8 cellular contexts compared by ENCODE assay signal in genomic region chr15:65980824-65981456, GRCh38.
DNase-seq lines count a peak whose midpoint lies in the region; ATAC-seq, FAIRE-seq and TF ChIP-seq lines count a peak whose summit lies in the region.

No MANE protein-coding gene starts in this region.

- no peaks in the 10 kb centered on the region for H3K79me2 ChIP-seq in parathyroid adenoma

- CTCF ChIA-PET in activated CD4-positive, alpha-beta T cell treated with anti-CD3 and anti-CD28 coated beads, Interleukin-2, amount 10 ng/mL, durations not matched to agents 7 days and 5 days (lab: Charles Lee), result no interaction called here

- H3K4me2 ChIP-seq in parathyroid adenoma (ENCODE audit: low read length), result no peak overlapping the region

- H3K4me1 ChIP-seq in parathyroid adenoma, result no peaks in the 10 kb centered on the region

- POLR2A ChIA-PET in activated CD4-positive, alpha-beta T cell treated with anti-CD3 and anti-CD28 coated beads, Interleukin-2, amount 10 ng/mL, durations not matched to agents 7 days and 5 days (lab: Charles Lee), result no interaction called here

- H3K9me3 Mint-ChIP-seq in activated CD4-positive, alpha-beta T cell treated with anti-CD3 and anti-CD28 coated beads, Interleukin-2, amount 10 ng/mL, durations not matched to agents 7 days and 5 days, result no peaks in the 10 kb centered on the region

- no peak overlapping the region for H3K27ac ChIP-seq in parathyroid adenoma

- DNase-seq in SKM-1 treated with dmso at 0.1 percent for 144 hours (lab: John Stamatoyannopoulos, UW; ENCODE audit: unreplicated experiment) (peak; percentile 41), SKM-1 (lab: John Stamatoyannopoulos, UW; ENCODE audit: unreplicated experiment) (no peak), LNCaP clone FGC (ENCODE audit: low read depth) (peak; percentile 14), frontal cortex (ENCODE audit: low spot score in 2 of 2) (peak; percentile 44 to 57)
- peak; percentile 33 for DNase-seq in activated CD4-positive, alpha-beta T cell treated with anti-CD3 and anti-CD28 coated beads, Interleukin-2, amount 10 ng/mL, durations not matched to agents 7 days and 5 days
- DNase-seq in effector CD8-positive, alpha-beta T cell (lab: John Stamatoyannopoulos, UW), result no peak

- no peak overlapping the region for H3K27ac Mint-ChIP-seq in activated CD4-positive, alpha-beta T cell treated with anti-CD3 and anti-CD28 coated beads, Interleukin-2, amount 10 ng/mL, durations not matched to agents 7 days and 5 days

- H3K9me3 ChIP-seq in parathyroid adenoma (ENCODE audit: control insufficient read depth, low read length), result no peaks in the 10 kb centered on the region

- FAIRE-seq in frontal cortex (lab: Jason Lieb, UNC), result no peak

- H2AFZ ChIP-seq in parathyroid adenoma, result no peak overlapping the region

- H3K4me3 ChIP-seq in LNCaP clone FGC (ENCODE audit: low read depth, low read length) (no peak overlapping the region), parathyroid adenoma (ENCODE audit: low read depth, low read length) (no peak overlapping the region)

- H3K36me3 ChIP-seq in parathyroid adenoma (ENCODE audit: control insufficient read depth, insufficient read depth, low read length), result no peaks in the 10 kb centered on the region

- ATAC-seq in HG03457 (IDR thresholded peaks at IDR 0.05; ENCODE audit: unreplicated experiment), result no peak

- no peak overlapping the region for H3K9ac ChIP-seq in parathyroid adenoma

- H3K27me3 Mint-ChIP-seq in activated CD4-positive, alpha-beta T cell treated with anti-CD3 and anti-CD28 coated beads, Interleukin-2, amount 10 ng/mL, durations not matched to agents 7 days and 5 days, result peaks cover 36% of the 10 kb centered on the region

- no peak overlapping the region for H3K4me3 Mint-ChIP-seq in activated CD4-positive, alpha-beta T cell treated with anti-CD3 and anti-CD28 coated beads, Interleukin-2, amount 10 ng/mL, durations not matched to agents 7 days and 5 days

- H3K36me3 Mint-ChIP-seq in activated CD4-positive, alpha-beta T cell treated with anti-CD3 and anti-CD28 coated beads, Interleukin-2, amount 10 ng/mL, durations not matched to agents 7 days and 5 days (ENCODE audit: low read depth), result no peaks in the 10 kb centered on the region

- H3K4me1 Mint-ChIP-seq in activated CD4-positive, alpha-beta T cell treated with anti-CD3 and anti-CD28 coated beads, Interleukin-2, amount 10 ng/mL, durations not matched to agents 7 days and 5 days, result peaks cover 15% of the 10 kb centered on the region

- peak; percentile 87 for TF ChIP-seq CTCF in LNCaP clone FGC (IDR thresholded peaks at IDR 0.05; ENCODE audit: control insufficient read depth, extremely low read depth, insufficient read depth)
- TF ChIP-seq CTCF in parathyroid adenoma (IDR thresholded peaks at IDR 0.05), result peak; percentile 38

- H3K27me3 ChIP-seq in parathyroid adenoma (ENCODE audit: control insufficient read depth, insufficient read depth, low read length), result no peaks in the 10 kb centered on the region

Comparison
In these comparisons a context has a peak if more than half of its experiments do, and no peak if none do; other contexts are left out.
1. DNase-seq: peak in SKM-1 treated with dmso at 0.1 percent for 144 hours (single experiment), LNCaP clone FGC (single experiment), activated CD4-positive, alpha-beta T cell treated with anti-CD3 and anti-CD28 coated beads, Interleukin-2, amount 10 ng/mL, durations not matched to agents 7 days and 5 days (single experiment) and frontal cortex (2 of 2); none in SKM-1 (single experiment) and effector CD8-positive, alpha-beta T cell (single experiment).